In genomic region chr1:153353226-153353947, GRCh38 we compare ENCODE assay signal across 10 cellular contexts.
DNase-seq lines count a peak whose midpoint lies in the region; ATAC-seq and TF ChIP-seq lines count a peak whose summit lies in the region.
"Had no signal": no experiment of that assay in that cellular context is flagged by ENCODE, and none has a peak within 500 bp of the region (broad histone marks: within the 10 kb centered on the region; RNA-seq: fewer than 3 reads in every experiment).

No MANE protein-coding gene starts in this region.

- TF ChIP-seq CTCF in AG10803 (conservative IDR thresholded peaks at IDR 0.05; ENCODE audit: low read length): peak; percentile 40
- peak; percentile 50 for TF ChIP-seq CTCF in GM13977 (IDR thresholded peaks at IDR 0.05; ENCODE audit: extremely low read depth, insufficient read depth, missing control alignments)
- TF ChIP-seq CTCF in RWPE2 (IDR thresholded peaks at IDR 0.05; ENCODE audit: poor library complexity, severe bottlenecking): peak; percentile 54

- ATAC-seq in RWPE2 (ENCODE audit: low read depth) (peak; percentile 22; the same call in 1 of the 3 replicates), GM21381 (IDR thresholded peaks at IDR 0.05; ENCODE audit: unreplicated experiment) (no peak), GM18868 (IDR thresholded peaks at IDR 0.05; ENCODE audit: unreplicated experiment) (no peak), HG03378 (IDR thresholded peaks at IDR 0.05; ENCODE audit: unreplicated experiment) (no peak)

- H3K9me3 ChIP-seq in RWPE2 (ENCODE audit: severe bottlenecking): no peaks in the 10 kb centered on the region

- H3K4me1 ChIP-seq in RWPE2 (ENCODE audit: insufficient read depth, poor library complexity, severe bottlenecking): peaks cover 19% of the 10 kb centered on the region

- H3K27me3 ChIP-seq in RWPE2 (ENCODE audit: insufficient read depth, poor library complexity, severe bottlenecking): no peaks in the 10 kb centered on the region

- H3K4me3 ChIP-seq in AG10803 (ENCODE audit: low read length) (no peak overlapping the region), RWPE2 (ENCODE audit: severe bottlenecking) (no peak overlapping the region)
- H3K4me3 ChIP-seq: lung had no signal

- no peak overlapping the region for H3K27ac ChIP-seq in RWPE2 (ENCODE audit: poor library complexity, severe bottlenecking)

- H3K36me3 ChIP-seq in RWPE2 (ENCODE audit: low read depth): no peaks in the 10 kb centered on the region

- no peak for DNase-seq in AG10803 (ENCODE audit: low read depth)
- no peak for DNase-seq in GM13977 (ENCODE audit: low spot score)
- DNase-seq in RWPE2 (ENCODE audit: low spot score): no peak
- DNase-seq in hepatic stellate cell (ENCODE audit: low spot score): peak; percentile 32
- DNase-seq in cerebellar nuclear complex (lab: John Stamatoyannopoulos, UW): no peak
- DNase-seq: activated naive CD8-positive, alpha-beta T cell treated with anti-CD3 and anti-CD28 coated beads for 36 hours had no signal

- in situ Hi-C loops in GM13977 (cut with MboI; ENCODE audit: low pct_unique_long_range_greater_than_20kb, low sequenced_read_pairs, unreplicated experiment): no loop called here
